3 cellular contexts compared by ENCODE assay signal in genomic region chr16:19412055-19412454, GRCh38. TPM values are rescaled to one million over a fixed set of nuclear protein-coding genes. Genes with fewer than 3 reads are reported as not detected.
"Had no signal": no experiment of that assay in that cellular context is flagged by ENCODE, and none has a peak within 500 bp of the region (broad histone marks: within the 10 kb centered on the region; RNA-seq: fewer than 3 reads in every experiment).

No MANE protein-coding gene starts in this region.

RNA-seq across cellular contexts. Expression of gene TMC5, which starts 5.6 kb away (rescaled TPM):
- total RNA-seq: SK-MEL-5 had no signal
- polyA plus RNA-seq: IgD-negative memory B cell, SK-N-SH had no signal
